ENCODE assay signal across 1 cellular context in the genomic region with DNA sequence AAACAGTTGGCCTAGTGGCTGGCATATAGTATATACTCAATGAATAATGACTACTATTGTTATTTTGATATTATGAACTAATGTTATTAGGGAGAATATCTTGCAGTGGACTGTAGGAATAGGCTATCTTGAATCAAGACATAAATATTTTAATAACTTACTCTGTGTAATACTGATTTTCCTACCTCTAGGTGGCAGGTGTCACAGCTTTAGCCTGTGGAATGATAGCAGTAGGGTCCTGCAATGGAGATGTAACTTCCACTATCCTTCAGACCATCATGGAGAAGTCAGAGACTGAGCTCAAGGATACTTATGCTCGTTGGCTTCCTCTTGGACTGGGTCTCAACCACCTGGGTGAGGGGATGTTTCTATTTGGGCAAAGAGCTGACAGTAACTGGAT.
TF ChIP-seq lines count a peak whose summit lies in the region.

No MANE protein-coding gene starts in this region.

TF ChIP-seq in GM12878, 131 proteins besides CTCF, POLR2A, EP300 and RAD21:
- TF ChIP-seq STAT3 (IDR thresholded peaks at IDR 0.05; ENCODE audit: low read depth, low read length) (no peak), HDGF (IDR thresholded peaks at IDR 0.05) (no peak), MXI1 (IDR thresholded peaks at IDR 0.05; ENCODE audit: low read depth, low read length) (no peak), TCF3 (IDR thresholded peaks at IDR 0.05; ENCODE audit: borderline replicate concordance, insufficient read depth, low read depth, low read length) (no peak), NFYA (IDR thresholded peaks at IDR 0.05; ENCODE audit: borderline replicate concordance, low read depth, low read length) (no peak), STAT1 (conservative IDR thresholded peaks at IDR 0.05) (no peak), KAT2A (conservative IDR thresholded peaks at IDR 0.05; ENCODE audit: control insufficient read depth, low read depth, low read length) (no peak), SUPT20H (IDR thresholded peaks at IDR 0.05; ENCODE audit: borderline replicate concordance, control insufficient read depth, low read depth, low read length) (no peak), ZNF274 (IDR thresholded peaks at IDR 0.05; ENCODE audit: insufficient read depth, insufficient read length) (no peak), TCF12 (IDR thresholded peaks at IDR 0.05; ENCODE audit: low read depth, low read length) (no peak), NFIC (IDR thresholded peaks at IDR 0.05; ENCODE audit: low read depth, low read length) (no peak), ZNF207 (IDR thresholded peaks at IDR 0.05; ENCODE audit: borderline replicate concordance) (no peak), NBN (IDR thresholded peaks at IDR 0.05) (no peak), IKZF2 (IDR thresholded peaks at IDR 0.05) (no peak)
- TF ChIP-seq, protein P1, sequence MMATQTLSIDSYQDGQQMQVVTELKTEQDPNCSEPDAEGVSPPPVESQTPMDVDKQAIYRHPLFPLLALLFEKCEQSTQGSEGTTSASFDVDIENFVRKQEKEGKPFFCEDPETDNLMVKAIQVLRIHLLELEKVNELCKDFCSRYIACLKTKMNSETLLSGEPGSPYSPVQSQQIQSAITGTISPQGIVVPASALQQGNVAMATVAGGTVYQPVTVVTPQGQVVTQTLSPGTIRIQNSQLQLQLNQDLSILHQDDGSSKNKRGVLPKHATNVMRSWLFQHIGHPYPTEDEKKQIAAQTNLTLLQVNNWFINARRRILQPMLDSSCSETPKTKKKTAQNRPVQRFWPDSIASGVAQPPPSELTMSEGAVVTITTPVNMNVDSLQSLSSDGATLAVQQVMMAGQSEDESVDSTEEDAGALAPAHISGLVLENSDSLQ (IDR thresholded peaks at IDR 0.05), result no peak
- TF ChIP-seq, protein P2, sequence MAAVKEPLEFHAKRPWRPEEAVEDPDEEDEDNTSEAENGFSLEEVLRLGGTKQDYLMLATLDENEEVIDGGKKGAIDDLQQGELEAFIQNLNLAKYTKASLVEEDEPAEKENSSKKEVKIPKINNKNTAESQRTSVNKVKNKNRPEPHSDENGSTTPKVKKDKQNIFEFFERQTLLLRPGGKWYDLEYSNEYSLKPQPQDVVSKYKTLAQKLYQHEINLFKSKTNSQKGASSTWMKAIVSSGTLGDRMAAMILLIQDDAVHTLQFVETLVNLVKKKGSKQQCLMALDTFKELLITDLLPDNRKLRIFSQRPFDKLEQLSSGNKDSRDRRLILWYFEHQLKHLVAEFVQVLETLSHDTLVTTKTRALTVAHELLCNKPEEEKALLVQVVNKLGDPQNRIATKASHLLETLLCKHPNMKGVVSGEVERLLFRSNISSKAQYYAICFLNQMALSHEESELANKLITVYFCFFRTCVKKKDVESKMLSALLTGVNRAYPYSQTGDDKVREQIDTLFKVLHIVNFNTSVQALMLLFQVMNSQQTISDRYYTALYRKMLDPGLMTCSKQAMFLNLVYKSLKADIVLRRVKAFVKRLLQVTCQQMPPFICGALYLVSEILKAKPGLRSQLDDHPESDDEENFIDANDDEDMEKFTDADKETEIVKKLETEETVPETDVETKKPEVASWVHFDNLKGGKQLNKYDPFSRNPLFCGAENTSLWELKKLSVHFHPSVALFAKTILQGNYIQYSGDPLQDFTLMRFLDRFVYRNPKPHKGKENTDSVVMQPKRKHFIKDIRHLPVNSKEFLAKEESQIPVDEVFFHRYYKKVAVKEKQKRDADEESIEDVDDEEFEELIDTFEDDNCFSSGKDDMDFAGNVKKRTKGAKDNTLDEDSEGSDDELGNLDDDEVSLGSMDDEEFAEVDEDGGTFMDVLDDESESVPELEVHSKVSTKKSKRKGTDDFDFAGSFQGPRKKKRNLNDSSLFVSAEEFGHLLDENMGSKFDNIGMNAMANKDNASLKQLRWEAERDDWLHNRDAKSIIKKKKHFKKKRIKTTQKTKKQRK (IDR thresholded peaks at IDR 0.05; ENCODE audit: low read depth, low read length), result no peak
- TF ChIP-seq, protein P3, sequence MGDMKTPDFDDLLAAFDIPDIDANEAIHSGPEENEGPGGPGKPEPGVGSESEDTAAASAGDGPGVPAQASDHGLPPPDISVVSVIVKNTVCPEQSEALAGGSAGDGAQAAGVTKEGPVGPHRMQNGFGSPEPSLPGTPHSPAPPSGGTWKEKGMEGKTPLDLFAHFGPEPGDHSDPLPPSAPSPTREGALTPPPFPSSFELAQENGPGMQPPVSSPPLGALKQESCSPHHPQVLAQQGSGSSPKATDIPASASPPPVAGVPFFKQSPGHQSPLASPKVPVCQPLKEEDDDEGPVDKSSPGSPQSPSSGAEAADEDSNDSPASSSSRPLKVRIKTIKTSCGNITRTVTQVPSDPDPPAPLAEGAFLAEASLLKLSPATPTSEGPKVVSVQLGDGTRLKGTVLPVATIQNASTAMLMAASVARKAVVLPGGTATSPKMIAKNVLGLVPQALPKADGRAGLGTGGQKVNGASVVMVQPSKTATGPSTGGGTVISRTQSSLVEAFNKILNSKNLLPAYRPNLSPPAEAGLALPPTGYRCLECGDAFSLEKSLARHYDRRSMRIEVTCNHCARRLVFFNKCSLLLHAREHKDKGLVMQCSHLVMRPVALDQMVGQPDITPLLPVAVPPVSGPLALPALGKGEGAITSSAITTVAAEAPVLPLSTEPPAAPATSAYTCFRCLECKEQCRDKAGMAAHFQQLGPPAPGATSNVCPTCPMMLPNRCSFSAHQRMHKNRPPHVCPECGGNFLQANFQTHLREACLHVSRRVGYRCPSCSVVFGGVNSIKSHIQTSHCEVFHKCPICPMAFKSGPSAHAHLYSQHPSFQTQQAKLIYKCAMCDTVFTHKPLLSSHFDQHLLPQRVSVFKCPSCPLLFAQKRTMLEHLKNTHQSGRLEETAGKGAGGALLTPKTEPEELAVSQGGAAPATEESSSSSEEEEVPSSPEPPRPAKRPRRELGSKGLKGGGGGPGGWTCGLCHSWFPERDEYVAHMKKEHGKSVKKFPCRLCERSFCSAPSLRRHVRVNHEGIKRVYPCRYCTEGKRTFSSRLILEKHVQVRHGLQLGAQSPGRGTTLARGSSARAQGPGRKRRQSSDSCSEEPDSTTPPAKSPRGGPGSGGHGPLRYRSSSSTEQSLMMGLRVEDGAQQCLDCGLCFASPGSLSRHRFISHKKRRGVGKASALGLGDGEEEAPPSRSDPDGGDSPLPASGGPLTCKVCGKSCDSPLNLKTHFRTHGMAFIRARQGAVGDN (IDR thresholded peaks at IDR 0.05), result no peak
- TF ChIP-seq, protein P4, sequence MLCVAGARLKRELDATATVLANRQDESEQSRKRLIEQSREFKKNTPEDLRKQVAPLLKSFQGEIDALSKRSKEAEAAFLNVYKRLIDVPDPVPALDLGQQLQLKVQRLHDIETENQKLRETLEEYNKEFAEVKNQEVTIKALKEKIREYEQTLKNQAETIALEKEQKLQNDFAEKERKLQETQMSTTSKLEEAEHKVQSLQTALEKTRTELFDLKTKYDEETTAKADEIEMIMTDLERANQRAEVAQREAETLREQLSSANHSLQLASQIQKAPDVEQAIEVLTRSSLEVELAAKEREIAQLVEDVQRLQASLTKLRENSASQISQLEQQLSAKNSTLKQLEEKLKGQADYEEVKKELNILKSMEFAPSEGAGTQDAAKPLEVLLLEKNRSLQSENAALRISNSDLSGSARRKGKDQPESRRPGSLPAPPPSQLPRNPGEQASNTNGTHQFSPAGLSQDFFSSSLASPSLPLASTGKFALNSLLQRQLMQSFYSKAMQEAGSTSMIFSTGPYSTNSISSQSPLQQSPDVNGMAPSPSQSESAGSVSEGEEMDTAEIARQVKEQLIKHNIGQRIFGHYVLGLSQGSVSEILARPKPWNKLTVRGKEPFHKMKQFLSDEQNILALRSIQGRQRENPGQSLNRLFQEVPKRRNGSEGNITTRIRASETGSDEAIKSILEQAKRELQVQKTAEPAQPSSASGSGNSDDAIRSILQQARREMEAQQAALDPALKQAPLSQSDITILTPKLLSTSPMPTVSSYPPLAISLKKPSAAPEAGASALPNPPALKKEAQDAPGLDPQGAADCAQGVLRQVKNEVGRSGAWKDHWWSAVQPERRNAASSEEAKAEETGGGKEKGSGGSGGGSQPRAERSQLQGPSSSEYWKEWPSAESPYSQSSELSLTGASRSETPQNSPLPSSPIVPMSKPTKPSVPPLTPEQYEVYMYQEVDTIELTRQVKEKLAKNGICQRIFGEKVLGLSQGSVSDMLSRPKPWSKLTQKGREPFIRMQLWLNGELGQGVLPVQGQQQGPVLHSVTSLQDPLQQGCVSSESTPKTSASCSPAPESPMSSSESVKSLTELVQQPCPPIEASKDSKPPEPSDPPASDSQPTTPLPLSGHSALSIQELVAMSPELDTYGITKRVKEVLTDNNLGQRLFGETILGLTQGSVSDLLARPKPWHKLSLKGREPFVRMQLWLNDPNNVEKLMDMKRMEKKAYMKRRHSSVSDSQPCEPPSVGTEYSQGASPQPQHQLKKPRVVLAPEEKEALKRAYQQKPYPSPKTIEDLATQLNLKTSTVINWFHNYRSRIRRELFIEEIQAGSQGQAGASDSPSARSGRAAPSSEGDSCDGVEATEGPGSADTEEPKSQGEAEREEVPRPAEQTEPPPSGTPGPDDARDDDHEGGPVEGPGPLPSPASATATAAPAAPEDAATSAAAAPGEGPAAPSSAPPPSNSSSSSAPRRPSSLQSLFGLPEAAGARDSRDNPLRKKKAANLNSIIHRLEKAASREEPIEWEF (IDR thresholded peaks at IDR 0.05; ENCODE audit: insufficient replicate concordance, low read depth, low read length), result no peak
TF ChIP-seq in GM12878: peak in this region for 0.
